3 cellular contexts compared by ENCODE assay signal in genomic region chr4:138225477-138225876, GRCh38.
TF ChIP-seq lines count a peak whose summit lies in the region.

No MANE protein-coding gene starts in this region.

TF ChIP-seq in SK-N-SH, 30 proteins besides CTCF, POLR2A, EP300 and RAD21:
- TF ChIP-seq YY1 (IDR thresholded peaks at IDR 0.05; ENCODE audit: low read depth), result no peak
- no peak for TF ChIP-seq TEAD4 (IDR thresholded peaks at IDR 0.05; ENCODE audit: borderline replicate concordance, insufficient read depth)
- no peak for TF ChIP-seq ELF1 (IDR thresholded peaks at IDR 0.05)
- TF ChIP-seq PBX3 (IDR thresholded peaks at IDR 0.05), result no peak
- 0 out of 2 replicates have a peak, but pooled peaks have one; percentile 17 for TF ChIP-seq JUND (IDR thresholded peaks at IDR 0.05)

TF ChIP-seq in SK-N-SH treated with all-trans-retinoic acid at 6 μM for 48 hours, 23 proteins besides CTCF, POLR2A, EP300 and RAD21:
- TF ChIP-seq BACH2 (CRISPR knock-in tag; IDR thresholded peaks at IDR 0.05; ENCODE audit: borderline replicate concordance) (no peak), CSRNP3 (CRISPR knock-in tag; IDR thresholded peaks at IDR 0.05) (no peak), ZFP3 (CRISPR knock-in tag; IDR thresholded peaks at IDR 0.05) (no peak), ZNF8 (CRISPR knock-in tag; IDR thresholded peaks at IDR 0.05) (no peak), TOX (CRISPR knock-in tag; IDR thresholded peaks at IDR 0.05; ENCODE audit: borderline replicate concordance) (no peak), TSHZ2 (CRISPR knock-in tag; IDR thresholded peaks at IDR 0.05) (no peak), ZFP30 (CRISPR knock-in tag; IDR thresholded peaks at IDR 0.05) (no peak), GLIS3 (CRISPR knock-in tag; IDR thresholded peaks at IDR 0.05) (no peak)
- TF ChIP-seq, protein P1, sequence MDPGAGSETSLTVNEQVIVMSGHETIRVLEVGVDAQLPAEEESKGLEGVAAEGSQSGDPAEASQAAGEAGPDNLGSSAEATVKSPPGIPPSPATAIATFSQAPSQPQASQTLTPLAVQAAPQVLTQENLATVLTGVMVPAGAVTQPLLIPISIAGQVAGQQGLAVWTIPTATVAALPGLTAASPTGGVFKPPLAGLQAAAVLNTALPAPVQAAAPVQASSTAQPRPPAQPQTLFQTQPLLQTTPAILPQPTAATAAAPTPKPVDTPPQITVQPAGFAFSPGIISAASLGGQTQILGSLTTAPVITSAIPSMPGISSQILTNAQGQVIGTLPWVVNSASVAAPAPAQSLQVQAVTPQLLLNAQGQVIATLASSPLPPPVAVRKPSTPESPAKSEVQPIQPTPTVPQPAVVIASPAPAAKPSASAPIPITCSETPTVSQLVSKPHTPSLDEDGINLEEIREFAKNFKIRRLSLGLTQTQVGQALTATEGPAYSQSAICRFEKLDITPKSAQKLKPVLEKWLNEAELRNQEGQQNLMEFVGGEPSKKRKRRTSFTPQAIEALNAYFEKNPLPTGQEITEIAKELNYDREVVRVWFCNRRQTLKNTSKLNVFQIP (CRISPR knock-in tag; IDR thresholded peaks at IDR 0.05; ENCODE audit: borderline replicate concordance, low read depth), result no peak
- TF ChIP-seq, protein P2, sequence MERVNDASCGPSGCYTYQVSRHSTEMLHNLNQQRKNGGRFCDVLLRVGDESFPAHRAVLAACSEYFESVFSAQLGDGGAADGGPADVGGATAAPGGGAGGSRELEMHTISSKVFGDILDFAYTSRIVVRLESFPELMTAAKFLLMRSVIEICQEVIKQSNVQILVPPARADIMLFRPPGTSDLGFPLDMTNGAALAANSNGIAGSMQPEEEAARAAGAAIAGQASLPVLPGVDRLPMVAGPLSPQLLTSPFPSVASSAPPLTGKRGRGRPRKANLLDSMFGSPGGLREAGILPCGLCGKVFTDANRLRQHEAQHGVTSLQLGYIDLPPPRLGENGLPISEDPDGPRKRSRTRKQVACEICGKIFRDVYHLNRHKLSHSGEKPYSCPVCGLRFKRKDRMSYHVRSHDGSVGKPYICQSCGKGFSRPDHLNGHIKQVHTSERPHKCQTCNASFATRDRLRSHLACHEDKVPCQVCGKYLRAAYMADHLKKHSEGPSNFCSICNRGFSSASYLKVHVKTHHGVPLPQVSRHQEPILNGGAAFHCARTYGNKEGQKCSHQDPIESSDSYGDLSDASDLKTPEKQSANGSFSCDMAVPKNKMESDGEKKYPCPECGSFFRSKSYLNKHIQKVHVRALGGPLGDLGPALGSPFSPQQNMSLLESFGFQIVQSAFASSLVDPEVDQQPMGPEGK (CRISPR knock-in tag; IDR thresholded peaks at IDR 0.05; ENCODE audit: borderline replicate concordance), result no peak
TF ChIP-seq in SK-N-SH treated with all-trans-retinoic acid at 6 μM for 48 hours: peak in this region for 0.

TF ChIP-seq in H1, 55 proteins besides CTCF, POLR2A, EP300 and RAD21:
- TF ChIP-seq BACH1 (IDR thresholded peaks at IDR 0.05; ENCODE audit: low read length), result no peak
- TF ChIP-seq, protein P3, sequence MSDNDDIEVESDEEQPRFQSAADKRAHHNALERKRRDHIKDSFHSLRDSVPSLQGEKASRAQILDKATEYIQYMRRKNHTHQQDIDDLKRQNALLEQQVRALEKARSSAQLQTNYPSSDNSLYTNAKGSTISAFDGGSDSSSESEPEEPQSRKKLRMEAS (IDR thresholded peaks at IDR 0.05), result no peak
- TF ChIP-seq GTF2F1 (IDR thresholded peaks at IDR 0.05; ENCODE audit: borderline replicate concordance, low read depth, low read length), result no peak
- no peak for TF ChIP-seq CHD7 (IDR thresholded peaks at IDR 0.05; ENCODE audit: insufficient replicate concordance, low read length)
- no peak for TF ChIP-seq EZH2 (IDR thresholded peaks at IDR 0.05; ENCODE audit: low read depth, low read length, severe bottlenecking)
- TF ChIP-seq SP1 (IDR thresholded peaks at IDR 0.05; ENCODE audit: low read depth, low read length), result no peak
- no peak for TF ChIP-seq CTBP2 (IDR thresholded peaks at IDR 0.05; ENCODE audit: borderline replicate concordance, insufficient read depth, insufficient read length, low read length)
- no peak for TF ChIP-seq CBX5 (IDR thresholded peaks at IDR 0.05; ENCODE audit: low read depth, low read length)
- no peak for TF ChIP-seq KDM5A (IDR thresholded peaks at IDR 0.05; ENCODE audit: low read length)
- no peak for TF ChIP-seq SUZ12 (IDR thresholded peaks at IDR 0.05; ENCODE audit: low read length)
- TF ChIP-seq KDM1A (IDR thresholded peaks at IDR 0.05; ENCODE audit: borderline replicate concordance, low read length), result no peak
- TF ChIP-seq HDAC6 (IDR thresholded peaks at IDR 0.05; ENCODE audit: low read depth, low read length), result no peak
- no peak for TF ChIP-seq POLR2AphosphoS5 (IDR thresholded peaks at IDR 0.05; ENCODE audit: low read depth, low read length)
- no peak for TF ChIP-seq SP4 (IDR thresholded peaks at IDR 0.05; ENCODE audit: low read length)
